ENCODE assay signal across 2 cellular contexts in the genomic region with DNA sequence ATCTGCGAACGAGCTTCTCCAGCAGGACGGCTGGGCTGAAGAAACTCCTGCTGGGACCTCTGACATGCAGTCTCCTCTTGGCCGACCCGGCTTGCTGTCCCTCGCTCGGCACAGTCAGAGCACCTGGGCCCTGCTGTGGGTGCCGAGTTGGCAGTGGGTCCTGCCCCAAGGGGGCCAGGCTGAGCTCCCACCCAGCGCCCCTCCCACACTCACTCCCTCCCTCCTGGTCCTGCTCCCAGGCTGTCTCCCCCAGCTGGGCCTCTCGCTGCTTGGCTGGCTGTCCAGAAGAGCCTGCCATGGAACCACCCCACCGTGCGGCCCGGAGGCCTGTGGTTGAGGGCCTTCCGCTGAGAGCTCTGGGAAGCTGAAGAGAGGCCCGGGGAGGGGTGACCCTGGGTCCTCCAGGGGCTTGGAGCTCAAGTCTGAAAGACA.
TF ChIP-seq lines count a peak whose summit lies in the region.

No MANE protein-coding gene starts in this region.

TF ChIP-seq in H1, 55 proteins besides CTCF, POLR2A, EP300 and RAD21 (continues in another document):
- no peak for TF ChIP-seq ASH2L (IDR thresholded peaks at IDR 0.05; ENCODE audit: low read length)
- TF ChIP-seq, protein P1, sequence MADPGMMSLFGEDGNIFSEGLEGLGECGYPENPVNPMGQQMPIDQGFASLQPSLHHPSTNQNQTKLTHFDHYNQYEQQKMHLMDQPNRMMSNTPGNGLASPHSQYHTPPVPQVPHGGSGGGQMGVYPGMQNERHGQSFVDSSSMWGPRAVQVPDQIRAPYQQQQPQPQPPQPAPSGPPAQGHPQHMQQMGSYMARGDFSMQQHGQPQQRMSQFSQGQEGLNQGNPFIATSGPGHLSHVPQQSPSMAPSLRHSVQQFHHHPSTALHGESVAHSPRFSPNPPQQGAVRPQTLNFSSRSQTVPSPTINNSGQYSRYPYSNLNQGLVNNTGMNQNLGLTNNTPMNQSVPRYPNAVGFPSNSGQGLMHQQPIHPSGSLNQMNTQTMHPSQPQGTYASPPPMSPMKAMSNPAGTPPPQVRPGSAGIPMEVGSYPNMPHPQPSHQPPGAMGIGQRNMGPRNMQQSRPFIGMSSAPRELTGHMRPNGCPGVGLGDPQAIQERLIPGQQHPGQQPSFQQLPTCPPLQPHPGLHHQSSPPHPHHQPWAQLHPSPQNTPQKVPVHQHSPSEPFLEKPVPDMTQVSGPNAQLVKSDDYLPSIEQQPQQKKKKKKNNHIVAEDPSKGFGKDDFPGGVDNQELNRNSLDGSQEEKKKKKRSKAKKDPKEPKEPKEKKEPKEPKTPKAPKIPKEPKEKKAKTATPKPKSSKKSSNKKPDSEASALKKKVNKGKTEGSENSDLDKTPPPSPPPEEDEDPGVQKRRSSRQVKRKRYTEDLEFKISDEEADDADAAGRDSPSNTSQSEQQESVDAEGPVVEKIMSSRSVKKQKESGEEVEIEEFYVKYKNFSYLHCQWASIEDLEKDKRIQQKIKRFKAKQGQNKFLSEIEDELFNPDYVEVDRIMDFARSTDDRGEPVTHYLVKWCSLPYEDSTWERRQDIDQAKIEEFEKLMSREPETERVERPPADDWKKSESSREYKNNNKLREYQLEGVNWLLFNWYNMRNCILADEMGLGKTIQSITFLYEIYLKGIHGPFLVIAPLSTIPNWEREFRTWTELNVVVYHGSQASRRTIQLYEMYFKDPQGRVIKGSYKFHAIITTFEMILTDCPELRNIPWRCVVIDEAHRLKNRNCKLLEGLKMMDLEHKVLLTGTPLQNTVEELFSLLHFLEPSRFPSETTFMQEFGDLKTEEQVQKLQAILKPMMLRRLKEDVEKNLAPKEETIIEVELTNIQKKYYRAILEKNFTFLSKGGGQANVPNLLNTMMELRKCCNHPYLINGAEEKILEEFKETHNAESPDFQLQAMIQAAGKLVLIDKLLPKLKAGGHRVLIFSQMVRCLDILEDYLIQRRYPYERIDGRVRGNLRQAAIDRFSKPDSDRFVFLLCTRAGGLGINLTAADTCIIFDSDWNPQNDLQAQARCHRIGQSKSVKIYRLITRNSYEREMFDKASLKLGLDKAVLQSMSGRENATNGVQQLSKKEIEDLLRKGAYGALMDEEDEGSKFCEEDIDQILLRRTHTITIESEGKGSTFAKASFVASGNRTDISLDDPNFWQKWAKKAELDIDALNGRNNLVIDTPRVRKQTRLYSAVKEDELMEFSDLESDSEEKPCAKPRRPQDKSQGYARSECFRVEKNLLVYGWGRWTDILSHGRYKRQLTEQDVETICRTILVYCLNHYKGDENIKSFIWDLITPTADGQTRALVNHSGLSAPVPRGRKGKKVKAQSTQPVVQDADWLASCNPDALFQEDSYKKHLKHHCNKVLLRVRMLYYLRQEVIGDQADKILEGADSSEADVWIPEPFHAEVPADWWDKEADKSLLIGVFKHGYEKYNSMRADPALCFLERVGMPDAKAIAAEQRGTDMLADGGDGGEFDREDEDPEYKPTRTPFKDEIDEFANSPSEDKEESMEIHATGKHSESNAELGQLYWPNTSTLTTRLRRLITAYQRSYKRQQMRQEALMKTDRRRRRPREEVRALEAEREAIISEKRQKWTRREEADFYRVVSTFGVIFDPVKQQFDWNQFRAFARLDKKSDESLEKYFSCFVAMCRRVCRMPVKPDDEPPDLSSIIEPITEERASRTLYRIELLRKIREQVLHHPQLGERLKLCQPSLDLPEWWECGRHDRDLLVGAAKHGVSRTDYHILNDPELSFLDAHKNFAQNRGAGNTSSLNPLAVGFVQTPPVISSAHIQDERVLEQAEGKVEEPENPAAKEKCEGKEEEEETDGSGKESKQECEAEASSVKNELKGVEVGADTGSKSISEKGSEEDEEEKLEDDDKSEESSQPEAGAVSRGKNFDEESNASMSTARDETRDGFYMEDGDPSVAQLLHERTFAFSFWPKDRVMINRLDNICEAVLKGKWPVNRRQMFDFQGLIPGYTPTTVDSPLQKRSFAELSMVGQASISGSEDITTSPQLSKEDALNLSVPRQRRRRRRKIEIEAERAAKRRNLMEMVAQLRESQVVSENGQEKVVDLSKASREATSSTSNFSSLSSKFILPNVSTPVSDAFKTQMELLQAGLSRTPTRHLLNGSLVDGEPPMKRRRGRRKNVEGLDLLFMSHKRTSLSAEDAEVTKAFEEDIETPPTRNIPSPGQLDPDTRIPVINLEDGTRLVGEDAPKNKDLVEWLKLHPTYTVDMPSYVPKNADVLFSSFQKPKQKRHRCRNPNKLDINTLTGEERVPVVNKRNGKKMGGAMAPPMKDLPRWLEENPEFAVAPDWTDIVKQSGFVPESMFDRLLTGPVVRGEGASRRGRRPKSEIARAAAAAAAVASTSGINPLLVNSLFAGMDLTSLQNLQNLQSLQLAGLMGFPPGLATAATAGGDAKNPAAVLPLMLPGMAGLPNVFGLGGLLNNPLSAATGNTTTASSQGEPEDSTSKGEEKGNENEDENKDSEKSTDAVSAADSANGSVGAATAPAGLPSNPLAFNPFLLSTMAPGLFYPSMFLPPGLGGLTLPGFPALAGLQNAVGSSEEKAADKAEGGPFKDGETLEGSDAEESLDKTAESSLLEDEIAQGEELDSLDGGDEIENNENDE (IDR thresholded peaks at IDR 0.05; ENCODE audit: insufficient replicate concordance, low read length): no peak
- TF ChIP-seq, protein P2, sequence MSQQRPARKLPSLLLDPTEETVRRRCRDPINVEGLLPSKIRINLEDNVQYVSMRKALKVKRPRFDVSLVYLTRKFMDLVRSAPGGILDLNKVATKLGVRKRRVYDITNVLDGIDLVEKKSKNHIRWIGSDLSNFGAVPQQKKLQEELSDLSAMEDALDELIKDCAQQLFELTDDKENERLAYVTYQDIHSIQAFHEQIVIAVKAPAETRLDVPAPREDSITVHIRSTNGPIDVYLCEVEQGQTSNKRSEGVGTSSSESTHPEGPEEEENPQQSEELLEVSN (IDR thresholded peaks at IDR 0.05): no peak
- no peak for TF ChIP-seq RBBP5 (IDR thresholded peaks at IDR 0.05; ENCODE audit: borderline replicate concordance, low read depth, low read length)
- no peak for TF ChIP-seq YY1 (IDR thresholded peaks at IDR 0.05; ENCODE audit: low read depth, low read length)
- TF ChIP-seq HDAC6 (IDR thresholded peaks at IDR 0.05; ENCODE audit: low read depth, low read length): no peak
- no peak for TF ChIP-seq TAF7 (optimal IDR thresholded peaks at IDR 0.05; ENCODE audit: borderline replicate concordance, low read depth, low read length)
- no peak for TF ChIP-seq SUZ12 (IDR thresholded peaks at IDR 0.05; ENCODE audit: low read length)
- TF ChIP-seq SP4 (IDR thresholded peaks at IDR 0.05; ENCODE audit: low read length): no peak
- no peak for TF ChIP-seq HDAC2 (IDR thresholded peaks at IDR 0.05; ENCODE audit: borderline replicate concordance in 1 of 2, low read depth in 2 of 2, low read length in 2 of 2)
- TF ChIP-seq SIRT6 (IDR thresholded peaks at IDR 0.05; ENCODE audit: low read length): no peak
- no peak for TF ChIP-seq POLR2AphosphoS5 (IDR thresholded peaks at IDR 0.05; ENCODE audit: low read depth, low read length)
- no peak for TF ChIP-seq GABPA (IDR thresholded peaks at IDR 0.05; ENCODE audit: borderline replicate concordance, insufficient read depth, low read length)
- TF ChIP-seq BCL11A (IDR thresholded peaks at IDR 0.05; ENCODE audit: low read depth in 2 of 2, low read length in 2 of 2): no peak
- no peak for TF ChIP-seq CHD2 (IDR thresholded peaks at IDR 0.05; ENCODE audit: low read length)
- TF ChIP-seq, protein P3, sequence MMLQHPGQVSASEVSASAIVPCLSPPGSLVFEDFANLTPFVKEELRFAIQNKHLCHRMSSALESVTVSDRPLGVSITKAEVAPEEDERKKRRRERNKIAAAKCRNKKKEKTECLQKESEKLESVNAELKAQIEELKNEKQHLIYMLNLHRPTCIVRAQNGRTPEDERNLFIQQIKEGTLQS (IDR thresholded peaks at IDR 0.05; ENCODE audit: insufficient read depth, low read depth, low read length): no peak
- TF ChIP-seq JUND (IDR thresholded peaks at IDR 0.05; ENCODE audit: low read length): no peak

TF ChIP-seq in HepG2, 621 proteins besides CTCF, POLR2A, EP300 and RAD21:
- TF ChIP-seq, protein P4, sequence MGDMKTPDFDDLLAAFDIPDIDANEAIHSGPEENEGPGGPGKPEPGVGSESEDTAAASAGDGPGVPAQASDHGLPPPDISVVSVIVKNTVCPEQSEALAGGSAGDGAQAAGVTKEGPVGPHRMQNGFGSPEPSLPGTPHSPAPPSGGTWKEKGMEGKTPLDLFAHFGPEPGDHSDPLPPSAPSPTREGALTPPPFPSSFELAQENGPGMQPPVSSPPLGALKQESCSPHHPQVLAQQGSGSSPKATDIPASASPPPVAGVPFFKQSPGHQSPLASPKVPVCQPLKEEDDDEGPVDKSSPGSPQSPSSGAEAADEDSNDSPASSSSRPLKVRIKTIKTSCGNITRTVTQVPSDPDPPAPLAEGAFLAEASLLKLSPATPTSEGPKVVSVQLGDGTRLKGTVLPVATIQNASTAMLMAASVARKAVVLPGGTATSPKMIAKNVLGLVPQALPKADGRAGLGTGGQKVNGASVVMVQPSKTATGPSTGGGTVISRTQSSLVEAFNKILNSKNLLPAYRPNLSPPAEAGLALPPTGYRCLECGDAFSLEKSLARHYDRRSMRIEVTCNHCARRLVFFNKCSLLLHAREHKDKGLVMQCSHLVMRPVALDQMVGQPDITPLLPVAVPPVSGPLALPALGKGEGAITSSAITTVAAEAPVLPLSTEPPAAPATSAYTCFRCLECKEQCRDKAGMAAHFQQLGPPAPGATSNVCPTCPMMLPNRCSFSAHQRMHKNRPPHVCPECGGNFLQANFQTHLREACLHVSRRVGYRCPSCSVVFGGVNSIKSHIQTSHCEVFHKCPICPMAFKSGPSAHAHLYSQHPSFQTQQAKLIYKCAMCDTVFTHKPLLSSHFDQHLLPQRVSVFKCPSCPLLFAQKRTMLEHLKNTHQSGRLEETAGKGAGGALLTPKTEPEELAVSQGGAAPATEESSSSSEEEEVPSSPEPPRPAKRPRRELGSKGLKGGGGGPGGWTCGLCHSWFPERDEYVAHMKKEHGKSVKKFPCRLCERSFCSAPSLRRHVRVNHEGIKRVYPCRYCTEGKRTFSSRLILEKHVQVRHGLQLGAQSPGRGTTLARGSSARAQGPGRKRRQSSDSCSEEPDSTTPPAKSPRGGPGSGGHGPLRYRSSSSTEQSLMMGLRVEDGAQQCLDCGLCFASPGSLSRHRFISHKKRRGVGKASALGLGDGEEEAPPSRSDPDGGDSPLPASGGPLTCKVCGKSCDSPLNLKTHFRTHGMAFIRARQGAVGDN (CRISPR knock-in tag; IDR thresholded peaks at IDR 0.05): 0 out of 2 replicates have a peak, but pooled peaks have one; percentile 9
- no peak for TF ChIP-seq SRSF4 (IDR thresholded peaks at IDR 0.05; ENCODE audit: low read depth, low read length, poor library complexity, severe bottlenecking)
- TF ChIP-seq AGO2 (optimal IDR thresholded peaks at IDR 0.05; ENCODE audit: low read depth, low read length): peak; percentile 27
- TF ChIP-seq, protein P5, sequence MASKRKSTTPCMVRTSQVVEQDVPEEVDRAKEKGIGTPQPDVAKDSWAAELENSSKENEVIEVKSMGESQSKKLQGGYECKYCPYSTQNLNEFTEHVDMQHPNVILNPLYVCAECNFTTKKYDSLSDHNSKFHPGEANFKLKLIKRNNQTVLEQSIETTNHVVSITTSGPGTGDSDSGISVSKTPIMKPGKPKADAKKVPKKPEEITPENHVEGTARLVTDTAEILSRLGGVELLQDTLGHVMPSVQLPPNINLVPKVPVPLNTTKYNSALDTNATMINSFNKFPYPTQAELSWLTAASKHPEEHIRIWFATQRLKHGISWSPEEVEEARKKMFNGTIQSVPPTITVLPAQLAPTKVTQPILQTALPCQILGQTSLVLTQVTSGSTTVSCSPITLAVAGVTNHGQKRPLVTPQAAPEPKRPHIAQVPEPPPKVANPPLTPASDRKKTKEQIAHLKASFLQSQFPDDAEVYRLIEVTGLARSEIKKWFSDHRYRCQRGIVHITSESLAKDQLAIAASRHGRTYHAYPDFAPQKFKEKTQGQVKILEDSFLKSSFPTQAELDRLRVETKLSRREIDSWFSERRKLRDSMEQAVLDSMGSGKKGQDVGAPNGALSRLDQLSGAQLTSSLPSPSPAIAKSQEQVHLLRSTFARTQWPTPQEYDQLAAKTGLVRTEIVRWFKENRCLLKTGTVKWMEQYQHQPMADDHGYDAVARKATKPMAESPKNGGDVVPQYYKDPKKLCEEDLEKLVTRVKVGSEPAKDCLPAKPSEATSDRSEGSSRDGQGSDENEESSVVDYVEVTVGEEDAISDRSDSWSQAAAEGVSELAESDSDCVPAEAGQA (IDR thresholded peaks at IDR 0.05; ENCODE audit: low read depth): no peak
- TF ChIP-seq, protein P5 (CRISPR knock-in tag; IDR thresholded peaks at IDR 0.05; ENCODE audit: borderline replicate concordance): no peak
- peak; percentile 9; the same call in 1 of the 2 replicates for TF ChIP-seq AKAP8 (CRISPR knock-in tag; IDR thresholded peaks at IDR 0.05)
TF ChIP-seq in HepG2: peak in this region for 3.
